Comparison of ENCODE assay signal across 10 cellular contexts in the genomic region with DNA sequence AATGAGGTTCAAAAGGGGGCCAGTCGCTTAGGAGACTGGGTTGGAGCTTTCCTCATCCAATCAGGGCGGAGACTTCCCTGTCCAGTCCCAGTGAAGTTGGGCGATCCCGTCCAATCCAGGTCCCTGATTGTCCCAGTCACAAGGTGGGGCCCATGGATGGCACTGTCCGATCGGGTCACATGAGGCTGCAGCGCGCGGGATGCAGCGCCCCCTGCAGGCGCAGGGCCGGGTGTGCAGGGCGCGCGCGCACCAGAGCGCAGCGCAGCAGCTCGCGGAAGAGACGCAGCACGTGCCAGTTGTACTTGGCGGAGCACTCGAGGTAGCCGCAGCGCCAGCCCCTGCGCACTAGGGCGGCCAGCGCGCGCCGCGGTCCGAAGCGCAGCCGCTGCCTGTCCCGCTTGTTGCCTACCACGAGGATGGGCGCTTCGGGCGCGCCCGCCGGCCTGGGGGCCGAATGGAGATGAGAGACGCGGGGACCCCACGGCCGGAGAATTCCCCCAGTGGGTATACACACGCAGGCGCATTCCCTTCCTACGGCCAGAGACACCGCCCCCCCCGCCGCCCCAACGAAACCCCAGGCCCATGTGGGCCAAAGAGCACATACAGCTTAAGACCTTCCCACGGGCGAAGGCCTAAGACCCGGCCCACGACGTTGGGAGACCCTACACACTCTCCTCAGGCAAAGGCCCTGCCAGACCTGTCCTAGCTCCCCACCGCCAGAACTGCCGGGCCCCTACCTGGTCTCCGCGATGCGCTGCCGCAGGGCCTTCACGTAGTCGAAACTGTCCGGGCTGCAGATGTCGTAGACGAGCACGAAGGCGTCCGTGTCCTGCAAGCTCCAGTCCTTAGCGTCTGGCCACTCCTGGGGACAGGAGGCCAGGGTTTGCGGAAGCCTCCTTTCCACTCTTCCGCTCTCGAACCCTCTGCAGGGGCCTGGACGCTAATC. TPM values are rescaled to one million over a fixed set of nuclear protein-coding genes. Genes with fewer than 3 reads are reported as not detected.
DNase-seq lines count a peak whose midpoint lies in the region; ATAC-seq and TF ChIP-seq lines count a peak whose summit lies in the region.
"Had no signal": no experiment of that assay in that cellular context is flagged by ENCODE, and none has a peak within 500 bp of the region (broad histone marks: within the 10 kb centered on the region; RNA-seq: fewer than 3 reads in every experiment).

No MANE protein-coding gene starts in this region.

- ATAC-seq in HG02588 (IDR thresholded peaks at IDR 0.05; ENCODE audit: unreplicated experiment): no peak
- ATAC-seq in HG02884 (IDR thresholded peaks at IDR 0.05; ENCODE audit: unreplicated experiment): no peak

- in situ Hi-C loops in astrocyte of the cerebellum (cut with HindIII; ENCODE audit: low sequenced_read_pairs): no loop called here

- DNase-seq in activated CD8-positive, alpha-beta memory T cell treated with anti-CD3 and anti-CD28 coated beads for 24 hours: peak; percentile 69
- DNase-seq in activated CD8-positive, alpha-beta memory T cell treated with anti-CD3 and anti-CD28 coated beads, Interleukin-2, amount 50 U/mL, for 4 hours: no peak
- DNase-seq in astrocyte of the cerebellum (ENCODE audit: low read depth) (no peak), iPS DF 4.7 (ENCODE audit: extremely low read depth, low spot score) (peak; percentile 53), SK-N-DZ (ENCODE audit: low spot score) (no peak)
- DNase-seq: activated B cell treated with CpG ODN at 0.5 μM for 24 hours had no signal

- H3K27ac ChIP-seq in temporal lobe (ENCODE audit: low read depth, low read length): peak overlapping the region; percentile 56

- peak; percentile 72 for TF ChIP-seq CTCF in astrocyte of the cerebellum (IDR thresholded peaks at IDR 0.05; ENCODE audit: low read depth, low read length, missing control alignments)

- H3K4me3 ChIP-seq in astrocyte of the cerebellum (ENCODE audit: low read depth, low read length): no peak overlapping the region

RNA-seq across cellular contexts. Expression of a gene that starts 2.1 kb away (rescaled TPM):
- 4.9 TPM for total RNA-seq in temporal lobe
- 1.0 TPM in 1 of 2 replicates, not detected in the other for polyA plus RNA-seq in SK-N-DZ (2014; cell fraction: cytosol; rRNA removed)
- 1.4 and 6.4 TPM in 2 replicates for polyA plus RNA-seq in SK-N-DZ (2014; cell fraction: nucleus; rRNA removed)
- total RNA-seq: CD8-positive, alpha-beta memory T cell had no signal
- polyA plus RNA-seq: CD8-positive, alpha-beta memory T cell had no signal

RNA-seq across cellular contexts. Expression of a gene that starts 6.9 kb away (rescaled TPM):
- 3.7 TPM for total RNA-seq in temporal lobe
- 4.5 and 4.6 TPM in 2 replicates for polyA plus RNA-seq in SK-N-DZ (2014; cell fraction: cytosol; rRNA removed)
- 7.8 and 10.7 TPM in 2 replicates for polyA plus RNA-seq in SK-N-DZ (2014; cell fraction: nucleus; rRNA removed)
- total RNA-seq: activated B cell treated with CpG ODN at 0.5 μM for 24 hours had no signal

RNA-seq across cellular contexts. Expression of a gene that starts 45.3 kb away (rescaled TPM):
- total RNA-seq in temporal lobe: 122 TPM
- 186 and 209 TPM in 2 replicates for polyA plus RNA-seq in SK-N-DZ (2014; cell fraction: cytosol; rRNA removed)
- 411 and 553 TPM in 2 replicates for polyA plus RNA-seq in SK-N-DZ (2014; cell fraction: nucleus; rRNA removed)

RNA-seq across cellular contexts. Expression of a gene that starts 45.6 kb away (rescaled TPM):
- total RNA-seq in temporal lobe: 16.2 TPM
- polyA plus RNA-seq in SK-N-DZ (2014; cell fraction: cytosol; rRNA removed): 92.4 and 120 TPM in 2 replicates
- 74.4 and 98.6 TPM in 2 replicates for polyA plus RNA-seq in SK-N-DZ (2014; cell fraction: nucleus; rRNA removed)

Comparison
In these comparisons a context has a peak if more than half of its experiments do, and no peak if none do; other contexts are left out.
1. DNase-seq: peak in activated CD8-positive, alpha-beta memory T cell treated with anti-CD3 and anti-CD28 coated beads for 24 hours (single experiment) and iPS DF 4.7 (single experiment); none in activated CD8-positive, alpha-beta memory T cell treated with anti-CD3 and anti-CD28 coated beads, Interleukin-2, amount 50 U/mL, for 4 hours (single experiment), astrocyte of the cerebellum (single experiment) and SK-N-DZ (single experiment).